In the genomic region with DNA sequence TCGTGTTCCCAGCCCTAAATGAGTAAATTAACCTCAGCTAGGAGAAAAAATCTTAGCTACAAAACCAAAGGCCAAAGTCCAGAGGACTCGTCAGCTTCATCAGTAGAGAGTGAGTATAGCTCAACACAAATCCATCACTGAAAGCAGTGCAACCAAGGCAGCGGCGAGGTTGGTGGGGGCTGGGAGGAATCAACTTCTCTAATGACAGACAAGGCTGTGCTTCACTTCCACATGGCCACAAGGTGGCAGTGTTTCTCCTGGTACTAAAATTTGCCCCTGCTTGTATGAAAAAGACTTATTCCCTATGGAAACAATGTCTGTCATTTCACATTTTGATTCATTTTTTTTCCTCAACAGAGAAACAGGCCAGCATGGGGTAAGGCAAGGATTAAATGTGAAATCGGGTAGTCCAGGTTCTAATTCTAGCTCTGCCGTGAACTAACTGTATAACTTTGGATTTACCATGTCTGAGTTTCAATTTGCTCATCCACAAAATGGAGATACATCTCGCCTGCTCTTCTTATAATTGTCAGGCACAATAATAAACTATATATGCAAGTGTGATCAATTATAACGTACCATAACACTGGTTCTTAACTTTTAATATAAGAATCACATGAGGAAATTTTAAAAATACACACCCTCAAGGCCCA, we compare ENCODE assay signal across 8 cellular contexts.
DNase-seq lines count a peak whose midpoint lies in the region; ATAC-seq and TF ChIP-seq lines count a peak whose summit lies in the region.

No MANE protein-coding gene starts in this region.

- in situ Hi-C loops in astrocyte of the cerebellum (cut with HindIII; ENCODE audit: low sequenced_read_pairs) = loop anchor here (10.0 kb wide), 1 partner anchor 185 kb away; no protein-coding TSS in a partner anchor

- no peak overlapping the region for H3K4me3 ChIP-seq in astrocyte of the cerebellum (ENCODE audit: low read depth, low read length)
- no peak overlapping the region for H3K4me3 ChIP-seq in skeletal muscle cell (ENCODE audit: low read depth, low read length)

- no peak for ATAC-seq in GM18505 (IDR thresholded peaks at IDR 0.05; ENCODE audit: unreplicated experiment)
- no peak for ATAC-seq in GM18861 (IDR thresholded peaks at IDR 0.05; ENCODE audit: unreplicated experiment)

- peak; percentile 64 for DNase-seq in NCI-H146 (lab: John Stamatoyannopoulos, UW)
- peak; percentile 32 for DNase-seq in T1000 (lab: John Stamatoyannopoulos, UW)
- peak; percentile 78 for DNase-seq in astrocyte of the cerebellum (ENCODE audit: low read depth)
- DNase-seq in hippocampal formation (lab: John Stamatoyannopoulos, UW) = peak; percentile 78 to 83
- peak; percentile 49 for DNase-seq in skeletal muscle cell (ENCODE audit: low read depth)

- TF ChIP-seq CTCF in GM12873 (IDR thresholded peaks at IDR 0.05; ENCODE audit: insufficient read depth, low read depth, low read length, missing control alignments) (peak; percentile 89), astrocyte of the cerebellum (IDR thresholded peaks at IDR 0.05; ENCODE audit: low read depth, low read length, missing control alignments) (peak; percentile 81)

- no peak for TF ChIP-seq POLR2A in GM18505 (IDR thresholded peaks at IDR 0.05; ENCODE audit: borderline replicate concordance, extremely low read depth, insufficient read depth, insufficient read length)
